In the genomic region with DNA sequence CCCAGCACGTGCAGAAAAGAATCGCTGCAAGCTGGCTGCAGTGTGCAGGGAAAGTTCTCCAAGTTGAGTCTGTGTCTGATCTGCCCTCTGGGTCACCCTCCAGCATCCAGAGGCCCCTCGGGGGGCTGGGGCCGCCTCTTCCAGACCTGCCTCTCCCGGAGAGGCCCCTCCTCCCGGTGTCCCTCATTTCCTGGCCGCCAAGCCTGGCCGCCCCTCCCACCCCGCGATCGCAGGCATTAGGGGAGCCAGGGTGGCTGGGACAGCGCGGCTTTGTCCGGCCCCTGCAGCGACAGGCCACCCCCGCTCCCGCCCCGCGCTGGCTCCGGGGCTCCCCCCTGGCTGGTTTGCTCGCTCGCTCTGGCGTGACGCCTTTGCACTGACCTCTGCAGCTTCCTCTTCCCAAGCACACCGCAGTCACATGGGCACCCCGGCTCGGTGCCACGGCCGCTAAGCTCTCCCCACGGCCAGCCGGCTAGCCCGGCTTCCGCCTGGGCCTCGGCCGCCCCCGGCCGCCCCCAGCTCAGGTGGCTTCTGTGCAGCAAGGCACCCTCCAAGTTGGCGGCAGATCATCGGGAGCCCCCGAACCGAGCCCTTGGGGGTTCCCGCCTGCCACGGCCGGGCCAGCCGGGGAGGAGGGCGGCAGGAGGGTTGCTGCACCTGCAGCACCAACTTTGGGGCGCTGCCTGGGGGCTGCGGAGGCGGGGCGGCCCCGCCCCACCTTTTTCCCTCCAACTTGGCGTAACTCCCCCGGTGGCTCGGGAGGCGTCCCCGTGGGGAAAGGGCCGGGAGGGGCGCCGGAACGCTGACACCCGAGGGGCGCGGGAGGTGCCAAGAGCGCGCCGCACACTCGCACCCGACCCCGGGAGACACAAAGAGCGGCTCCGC, we compare ENCODE assay signal across 1 cellular context.
TF ChIP-seq lines count a peak whose summit lies in the region.

No MANE protein-coding gene starts in this region.

TF ChIP-seq in HepG2, 621 proteins besides CTCF, POLR2A, EP300 and RAD21 (continued from another document):
- TF ChIP-seq HOXA7 (CRISPR knock-in tag; IDR thresholded peaks at IDR 0.05) (no peak), ZNF775 (CRISPR knock-in tag; IDR thresholded peaks at IDR 0.05; ENCODE audit: borderline replicate concordance) (peak; percentile 80; the same call in 1 of the 2 replicates), ZNF841 (CRISPR knock-in tag; IDR thresholded peaks at IDR 0.05; ENCODE audit: borderline replicate concordance) (no peak), NONO (IDR thresholded peaks at IDR 0.05) (no peak), NONO (CRISPR knock-in tag; conservative IDR thresholded peaks at IDR 0.05) (peak; percentile 46; the same call in 1 of the 2 replicates), RBM22 (optimal IDR thresholded peaks at IDR 0.05; ENCODE audit: low read length) (no peak), ZNF282 (IDR thresholded peaks at IDR 0.05; ENCODE audit: partially characterized antibody) (no peak), ZNF274 (CRISPR knock-in tag; IDR thresholded peaks at IDR 0.05) (peak; percentile 81), HNF4G (IDR thresholded peaks at IDR 0.05; ENCODE audit: borderline replicate concordance, low read depth, low read length) (no peak), HNF4G (CRISPR knock-in tag; IDR thresholded peaks at IDR 0.05; ENCODE audit: borderline replicate concordance, low read depth) (no peak), RBFOX2 (IDR thresholded peaks at IDR 0.05; ENCODE audit: low read depth, low read length) (peak; percentile 78), MATR3 (CRISPR knock-in tag; IDR thresholded peaks at IDR 0.05) (no peak), CCDC6 (CRISPR knock-in tag; IDR thresholded peaks at IDR 0.05) (0 out of 2 replicates have a peak, but pooled peaks have one; percentile 82), SIN3A (IDR thresholded peaks at IDR 0.05; ENCODE audit: borderline replicate concordance, low read depth, low read length) (no peak), MED8 (CRISPR knock-in tag; IDR thresholded peaks at IDR 0.05; ENCODE audit: insufficient replicate concordance) (peak; percentile 43), NAIF1 (CRISPR knock-in tag; IDR thresholded peaks at IDR 0.05; ENCODE audit: borderline replicate concordance) (peak; percentile 45; the same call in 1 of the 2 replicates), PHB2 (IDR thresholded peaks at IDR 0.05; ENCODE audit: partially characterized antibody) (no peak), SIX1 (CRISPR knock-in tag; IDR thresholded peaks at IDR 0.05; ENCODE audit: borderline replicate concordance) (no peak)
- TF ChIP-seq, protein P1, sequence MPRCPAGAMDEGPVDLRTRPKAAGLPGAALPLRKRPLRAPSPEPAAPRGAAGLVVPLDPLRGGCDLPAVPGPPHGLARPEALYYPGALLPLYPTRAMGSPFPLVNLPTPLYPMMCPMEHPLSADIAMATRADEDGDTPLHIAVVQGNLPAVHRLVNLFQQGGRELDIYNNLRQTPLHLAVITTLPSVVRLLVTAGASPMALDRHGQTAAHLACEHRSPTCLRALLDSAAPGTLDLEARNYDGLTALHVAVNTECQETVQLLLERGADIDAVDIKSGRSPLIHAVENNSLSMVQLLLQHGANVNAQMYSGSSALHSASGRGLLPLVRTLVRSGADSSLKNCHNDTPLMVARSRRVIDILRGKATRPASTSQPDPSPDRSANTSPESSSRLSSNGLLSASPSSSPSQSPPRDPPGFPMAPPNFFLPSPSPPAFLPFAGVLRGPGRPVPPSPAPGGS (CRISPR knock-in tag; IDR thresholded peaks at IDR 0.05) = peak; percentile 93
- TF ChIP-seq, protein P2, sequence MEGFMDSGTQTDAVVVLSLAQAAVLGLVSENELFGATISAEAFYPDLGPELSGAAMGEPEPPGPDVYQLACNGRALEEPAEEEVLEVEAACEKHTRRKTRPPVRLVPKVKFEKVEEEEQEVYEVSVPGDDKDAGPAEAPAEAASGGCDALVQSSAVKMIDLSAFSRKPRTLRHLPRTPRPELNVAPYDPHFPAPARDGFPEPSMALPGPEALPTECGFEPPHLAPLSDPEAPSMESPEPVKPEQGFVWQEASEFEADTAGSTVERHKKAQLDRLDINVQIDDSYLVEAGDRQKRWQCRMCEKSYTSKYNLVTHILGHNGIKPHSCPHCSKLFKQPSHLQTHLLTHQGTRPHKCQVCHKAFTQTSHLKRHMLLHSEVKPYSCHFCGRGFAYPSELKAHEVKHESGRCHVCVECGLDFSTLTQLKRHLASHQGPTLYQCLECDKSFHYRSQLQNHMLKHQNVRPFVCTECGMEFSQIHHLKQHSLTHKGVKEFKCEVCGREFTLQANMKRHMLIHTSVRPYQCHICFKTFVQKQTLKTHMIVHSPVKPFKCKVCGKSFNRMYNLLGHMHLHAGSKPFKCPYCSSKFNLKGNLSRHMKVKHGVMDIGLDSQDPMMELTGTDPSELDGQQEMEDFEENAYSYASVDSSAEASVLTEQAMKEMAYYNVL (CRISPR knock-in tag; IDR thresholded peaks at IDR 0.05; ENCODE audit: borderline replicate concordance) = peak; percentile 87
- TF ChIP-seq, protein P3, sequence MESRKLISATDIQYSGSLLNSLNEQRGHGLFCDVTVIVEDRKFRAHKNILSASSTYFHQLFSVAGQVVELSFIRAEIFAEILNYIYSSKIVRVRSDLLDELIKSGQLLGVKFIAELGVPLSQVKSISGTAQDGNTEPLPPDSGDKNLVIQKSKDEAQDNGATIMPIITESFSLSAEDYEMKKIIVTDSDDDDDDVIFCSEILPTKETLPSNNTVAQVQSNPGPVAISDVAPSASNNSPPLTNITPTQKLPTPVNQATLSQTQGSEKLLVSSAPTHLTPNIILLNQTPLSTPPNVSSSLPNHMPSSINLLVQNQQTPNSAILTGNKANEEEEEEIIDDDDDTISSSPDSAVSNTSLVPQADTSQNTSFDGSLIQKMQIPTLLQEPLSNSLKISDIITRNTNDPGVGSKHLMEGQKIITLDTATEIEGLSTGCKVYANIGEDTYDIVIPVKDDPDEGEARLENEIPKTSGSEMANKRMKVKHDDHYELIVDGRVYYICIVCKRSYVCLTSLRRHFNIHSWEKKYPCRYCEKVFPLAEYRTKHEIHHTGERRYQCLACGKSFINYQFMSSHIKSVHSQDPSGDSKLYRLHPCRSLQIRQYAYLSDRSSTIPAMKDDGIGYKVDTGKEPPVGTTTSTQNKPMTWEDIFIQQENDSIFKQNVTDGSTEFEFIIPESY (CRISPR knock-in tag; IDR thresholded peaks at IDR 0.05) = no peak
- TF ChIP-seq, protein P4, sequence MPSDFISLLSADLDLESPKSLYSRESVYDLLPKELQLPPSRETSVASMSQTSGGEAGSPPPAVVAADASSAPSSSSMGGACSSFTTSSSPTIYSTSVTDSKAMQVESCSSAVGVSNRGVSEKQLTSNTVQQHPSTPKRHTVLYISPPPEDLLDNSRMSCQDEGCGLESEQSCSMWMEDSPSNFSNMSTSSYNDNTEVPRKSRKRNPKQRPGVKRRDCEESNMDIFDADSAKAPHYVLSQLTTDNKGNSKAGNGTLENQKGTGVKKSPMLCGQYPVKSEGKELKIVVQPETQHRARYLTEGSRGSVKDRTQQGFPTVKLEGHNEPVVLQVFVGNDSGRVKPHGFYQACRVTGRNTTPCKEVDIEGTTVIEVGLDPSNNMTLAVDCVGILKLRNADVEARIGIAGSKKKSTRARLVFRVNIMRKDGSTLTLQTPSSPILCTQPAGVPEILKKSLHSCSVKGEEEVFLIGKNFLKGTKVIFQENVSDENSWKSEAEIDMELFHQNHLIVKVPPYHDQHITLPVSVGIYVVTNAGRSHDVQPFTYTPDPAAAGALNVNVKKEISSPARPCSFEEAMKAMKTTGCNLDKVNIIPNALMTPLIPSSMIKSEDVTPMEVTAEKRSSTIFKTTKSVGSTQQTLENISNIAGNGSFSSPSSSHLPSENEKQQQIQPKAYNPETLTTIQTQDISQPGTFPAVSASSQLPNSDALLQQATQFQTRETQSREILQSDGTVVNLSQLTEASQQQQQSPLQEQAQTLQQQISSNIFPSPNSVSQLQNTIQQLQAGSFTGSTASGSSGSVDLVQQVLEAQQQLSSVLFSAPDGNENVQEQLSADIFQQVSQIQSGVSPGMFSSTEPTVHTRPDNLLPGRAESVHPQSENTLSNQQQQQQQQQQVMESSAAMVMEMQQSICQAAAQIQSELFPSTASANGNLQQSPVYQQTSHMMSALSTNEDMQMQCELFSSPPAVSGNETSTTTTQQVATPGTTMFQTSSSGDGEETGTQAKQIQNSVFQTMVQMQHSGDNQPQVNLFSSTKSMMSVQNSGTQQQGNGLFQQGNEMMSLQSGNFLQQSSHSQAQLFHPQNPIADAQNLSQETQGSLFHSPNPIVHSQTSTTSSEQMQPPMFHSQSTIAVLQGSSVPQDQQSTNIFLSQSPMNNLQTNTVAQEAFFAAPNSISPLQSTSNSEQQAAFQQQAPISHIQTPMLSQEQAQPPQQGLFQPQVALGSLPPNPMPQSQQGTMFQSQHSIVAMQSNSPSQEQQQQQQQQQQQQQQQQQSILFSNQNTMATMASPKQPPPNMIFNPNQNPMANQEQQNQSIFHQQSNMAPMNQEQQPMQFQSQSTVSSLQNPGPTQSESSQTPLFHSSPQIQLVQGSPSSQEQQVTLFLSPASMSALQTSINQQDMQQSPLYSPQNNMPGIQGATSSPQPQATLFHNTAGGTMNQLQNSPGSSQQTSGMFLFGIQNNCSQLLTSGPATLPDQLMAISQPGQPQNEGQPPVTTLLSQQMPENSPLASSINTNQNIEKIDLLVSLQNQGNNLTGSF (CRISPR knock-in tag; IDR thresholded peaks at IDR 0.05) = peak; percentile 94
- TF ChIP-seq, protein P5, sequence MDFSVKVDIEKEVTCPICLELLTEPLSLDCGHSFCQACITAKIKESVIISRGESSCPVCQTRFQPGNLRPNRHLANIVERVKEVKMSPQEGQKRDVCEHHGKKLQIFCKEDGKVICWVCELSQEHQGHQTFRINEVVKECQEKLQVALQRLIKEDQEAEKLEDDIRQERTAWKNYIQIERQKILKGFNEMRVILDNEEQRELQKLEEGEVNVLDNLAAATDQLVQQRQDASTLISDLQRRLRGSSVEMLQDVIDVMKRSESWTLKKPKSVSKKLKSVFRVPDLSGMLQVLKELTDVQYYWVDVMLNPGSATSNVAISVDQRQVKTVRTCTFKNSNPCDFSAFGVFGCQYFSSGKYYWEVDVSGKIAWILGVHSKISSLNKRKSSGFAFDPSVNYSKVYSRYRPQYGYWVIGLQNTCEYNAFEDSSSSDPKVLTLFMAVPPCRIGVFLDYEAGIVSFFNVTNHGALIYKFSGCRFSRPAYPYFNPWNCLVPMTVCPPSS (IDR thresholded peaks at IDR 0.05) = no peak
- TF ChIP-seq, protein P6, sequence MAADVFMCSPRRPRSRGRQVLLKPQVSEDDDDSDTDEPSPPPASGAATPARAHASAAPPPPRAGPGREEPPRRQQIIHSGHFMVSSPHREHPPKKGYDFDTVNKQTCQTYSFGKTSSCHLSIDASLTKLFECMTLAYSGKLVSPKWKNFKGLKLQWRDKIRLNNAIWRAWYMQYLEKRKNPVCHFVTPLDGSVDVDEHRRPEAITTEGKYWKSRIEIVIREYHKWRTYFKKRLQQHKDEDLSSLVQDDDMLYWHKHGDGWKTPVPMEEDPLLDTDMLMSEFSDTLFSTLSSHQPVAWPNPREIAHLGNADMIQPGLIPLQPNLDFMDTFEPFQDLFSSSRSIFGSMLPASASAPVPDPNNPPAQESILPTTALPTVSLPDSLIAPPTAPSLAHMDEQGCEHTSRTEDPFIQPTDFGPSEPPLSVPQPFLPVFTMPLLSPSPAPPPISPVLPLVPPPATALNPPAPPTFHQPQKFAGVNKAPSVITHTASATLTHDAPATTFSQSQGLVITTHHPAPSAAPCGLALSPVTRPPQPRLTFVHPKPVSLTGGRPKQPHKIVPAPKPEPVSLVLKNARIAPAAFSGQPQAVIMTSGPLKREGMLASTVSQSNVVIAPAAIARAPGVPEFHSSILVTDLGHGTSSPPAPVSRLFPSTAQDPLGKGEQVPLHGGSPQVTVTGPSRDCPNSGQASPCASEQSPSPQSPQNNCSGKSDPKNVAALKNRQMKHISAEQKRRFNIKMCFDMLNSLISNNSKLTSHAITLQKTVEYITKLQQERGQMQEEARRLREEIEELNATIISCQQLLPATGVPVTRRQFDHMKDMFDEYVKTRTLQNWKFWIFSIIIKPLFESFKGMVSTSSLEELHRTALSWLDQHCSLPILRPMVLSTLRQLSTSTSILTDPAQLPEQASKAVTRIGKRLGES (CRISPR knock-in tag; IDR thresholded peaks at IDR 0.05; ENCODE audit: borderline replicate concordance) = peak; percentile 77; the same call in 1 of the 2 replicates
- TF ChIP-seq, protein P7, sequence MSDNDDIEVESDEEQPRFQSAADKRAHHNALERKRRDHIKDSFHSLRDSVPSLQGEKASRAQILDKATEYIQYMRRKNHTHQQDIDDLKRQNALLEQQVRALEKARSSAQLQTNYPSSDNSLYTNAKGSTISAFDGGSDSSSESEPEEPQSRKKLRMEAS (IDR thresholded peaks at IDR 0.05) = peak; percentile 92
